Comparison of ENCODE assay signal across 8 cellular contexts in the genomic region with DNA sequence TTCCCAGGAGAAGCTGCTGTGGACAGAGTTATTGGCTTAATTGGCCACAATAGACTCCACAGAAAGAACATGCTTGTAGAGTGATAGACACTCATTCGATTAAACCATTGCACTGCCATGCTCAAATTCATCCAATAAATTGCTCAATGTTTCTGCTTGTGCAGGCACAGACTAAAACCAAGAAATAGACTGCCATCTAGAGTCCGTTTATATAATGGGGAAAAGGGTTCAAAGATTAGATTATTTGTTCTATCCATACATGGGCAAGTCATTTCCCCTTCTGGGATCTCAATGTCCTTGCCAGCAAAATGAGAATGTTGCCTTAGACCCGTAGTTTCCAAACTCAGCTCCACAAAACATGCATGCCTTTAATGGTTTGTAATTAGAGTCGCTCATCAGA. TPM values are rescaled to one million over a fixed set of nuclear protein-coding genes. Genes with fewer than 3 reads are reported as not detected.
DNase-seq lines count a peak whose midpoint lies in the region; ATAC-seq, FAIRE-seq and TF ChIP-seq lines count a peak whose summit lies in the region.

No MANE protein-coding gene starts in this region.

- DNase-seq in Right ventricle myocardium inferior (ENCODE audit: missing footprints) = no peak
- DNase-seq in cardiac septum (ENCODE audit: low spot score) = no peak
- peak; percentile 15 for DNase-seq in NCI-H345 treated with DMSO at 0.1 percent for 48 hours (lab: John Stamatoyannopoulos, UW; ENCODE audit: unreplicated experiment)
- DNase-seq in bronchial epithelial cell (ENCODE audit: low read depth) = peak; percentile 57
- no peak for DNase-seq in mucosa of descending colon
- no peak for DNase-seq in activated CD4-positive, alpha-beta T cell treated with anti-CD3 and anti-CD28 coated beads for 4 hours

- H3K9me3 ChIP-seq in mucosa of descending colon = no peaks in the 10 kb centered on the region

- no peaks in the 10 kb centered on the region for H3K27me3 ChIP-seq in bronchial epithelial cell (ENCODE audit: control insufficient read depth, insufficient read depth, low read length)

- intact Hi-C loops in Right ventricle myocardium inferior (cut with DNase I) (loop anchor here (2.0 to 10.0 kb wide), 2 partner anchors 33 to 195 kb away; a partner anchor contains a TSS), cardiac septum (cut with DNase I) (no loop called here), mucosa of descending colon (cut with DNase I, micrococcal nuclease) (no loop called here)

- H3K4me3 ChIP-seq in bronchial epithelial cell (ENCODE audit: low read depth, low read length) (no peak overlapping the region), mucosa of descending colon (no peak overlapping the region)

- peak; percentile 49 for ATAC-seq in Right ventricle myocardium inferior
- ATAC-seq in mucosa of descending colon = peak; percentile 25
- no peak for ATAC-seq in GM18502 (IDR thresholded peaks at IDR 0.05; ENCODE audit: poor library complexity, unreplicated experiment)
- no peak for ATAC-seq in HG03135 (IDR thresholded peaks at IDR 0.05; ENCODE audit: unreplicated experiment)

- no peak for FAIRE-seq in bronchial epithelial cell (lab: Jason Lieb, UNC)

- H3K4me1 ChIP-seq in mucosa of descending colon (ENCODE audit: low read depth) = no peaks in the 10 kb centered on the region

- H3K36me3 ChIP-seq in bronchial epithelial cell (ENCODE audit: control insufficient read depth, insufficient read depth, low read length) = no peaks in the 10 kb centered on the region
- no peaks in the 10 kb centered on the region for H3K36me3 ChIP-seq in mucosa of descending colon (ENCODE audit: low read depth)

- peak; percentile 34 for TF ChIP-seq CTCF in bronchial epithelial cell (IDR thresholded peaks at IDR 0.05; ENCODE audit: insufficient read depth, low read length, severe bottlenecking)
- TF ChIP-seq CTCF in mucosa of descending colon (IDR thresholded peaks at IDR 0.05) = no peak

RNA-seq across cellular contexts. Expression of a gene that starts 8.7 kb away (rescaled TPM):
- total RNA-seq in Right ventricle myocardium inferior = 6.4 TPM
- total RNA-seq in cardiac septum = 4.9 TPM
- total RNA-seq in bronchial epithelial cell = not detected in 2 replicates
- total RNA-seq in mucosa of descending colon = 1 to 10 TPM in 2 of 3 donors, under 1 TPM in 1; 0.38 to 6.3 (median 2.1) TPM

RNA-seq across cellular contexts. Expression of a gene that starts 22.9 kb away (rescaled TPM):
- total RNA-seq in Right ventricle myocardium inferior = 14.1 TPM
- total RNA-seq in cardiac septum = 19.0 TPM
- 0.51 and 1.1 TPM in 2 replicates for total RNA-seq in bronchial epithelial cell
- 10 to 100 TPM in 1 of 3 donors, 1 to 10 TPM in 2; 1.2 to 13.7 (median 3.3) TPM for total RNA-seq in mucosa of descending colon

RNA-seq across cellular contexts. Expression of a gene that starts 32.7 kb away (rescaled TPM):
- total RNA-seq in Right ventricle myocardium inferior (274 TPM), cardiac septum (311 TPM), bronchial epithelial cell (5.3 and 10.5 TPM in 2 replicates), mucosa of descending colon (10 to 100 TPM; 32.7 to 87.4 (median 48.1) TPM)

RNA-seq across cellular contexts. Expression of a gene that starts 52.5 kb away (rescaled TPM):
- total RNA-seq in Right ventricle myocardium inferior (32.5 TPM), cardiac septum (30.4 TPM), bronchial epithelial cell (3.7 and 5.5 TPM in 2 replicates), mucosa of descending colon (10 to 100 TPM; 31.3 to 38.0 (median 37.8) TPM)

Comparison
In these comparisons a context has a peak if more than half of its experiments do, and no peak if none do; other contexts are left out.
1. ATAC-seq: peak in Right ventricle myocardium inferior (single experiment) and mucosa of descending colon (single experiment); none in GM18502 (single experiment) and HG03135 (single experiment).
2. DNase-seq: peak in NCI-H345 treated with DMSO at 0.1 percent for 48 hours (single experiment) and bronchial epithelial cell (single experiment); none in Right ventricle myocardium inferior (single experiment), cardiac septum (single experiment), mucosa of descending colon (0 of 3) and activated CD4-positive, alpha-beta T cell treated with anti-CD3 and anti-CD28 coated beads for 4 hours (0 of 2).